Comparison of ENCODE assay signal across 9 cellular contexts in the genomic region with DNA sequence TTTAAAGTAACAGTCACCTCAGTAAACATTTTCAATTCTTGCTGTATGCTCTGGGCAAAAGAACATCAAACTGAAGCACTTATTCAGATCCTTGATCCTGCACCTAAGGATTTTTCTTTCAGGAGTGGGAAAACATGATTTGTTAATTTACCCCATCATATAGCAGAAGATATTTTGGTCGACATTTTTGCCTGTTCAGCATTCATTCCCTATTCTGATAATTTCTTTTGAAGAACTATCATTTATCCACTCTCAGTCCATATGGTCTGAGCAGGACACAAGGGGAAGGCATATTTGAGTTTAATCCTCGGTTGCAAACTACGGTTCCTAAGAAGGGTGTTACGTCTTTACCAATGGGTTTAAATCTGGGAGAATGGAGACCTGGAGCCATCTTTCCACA. TPM values are rescaled to one million over a fixed set of nuclear protein-coding genes. Genes with fewer than 3 reads are reported as not detected.
DNase-seq lines count a peak whose midpoint lies in the region; ATAC-seq and TF ChIP-seq lines count a peak whose summit lies in the region.
"Had no signal": no experiment of that assay in that cellular context is flagged by ENCODE, and none has a peak within 500 bp of the region (broad histone marks: within the 10 kb centered on the region; RNA-seq: fewer than 3 reads in every experiment).

No MANE protein-coding gene starts in this region.

- no peak for TF ChIP-seq CTCF in glutamatergic neuron (IDR thresholded peaks at IDR 0.05; ENCODE audit: partially characterized antibody, unreplicated experiment)

- POLR2A ChIA-PET in activated CD4-positive, alpha-beta memory T cell treated with anti-CD3 and anti-CD28 coated beads for 36 hours (lab: Charles Lee): no interaction called here

- CTCF ChIA-PET in activated CD4-positive, alpha-beta memory T cell treated with anti-CD3 and anti-CD28 coated beads for 36 hours (lab: Charles Lee): no interaction called here

- DNase-seq in T-helper 2 cell treated with Interferon-gamma antibody and Interleukin-4, amounts not matched to agents 5 μg/mL and 100 μg/mL, for 36 hours (ENCODE audit: low spot score): no peak
- no peak for DNase-seq in T-helper 2 cell
- no peak for DNase-seq in activated CD4-positive, alpha-beta memory T cell treated with anti-CD3 and anti-CD28 coated beads for 36 hours
- DNase-seq in glutamatergic neuron: no peak
- no peak for DNase-seq in stimulated activated naive B cell treated with anti-CD40 and anti-IgM and Interleukin-4, amounts not matched to agents 10 μg/mL and 1 μg/mL and 100 μg/mL, for 72 hours
- DNase-seq in stimulated activated CD4-positive, alpha-beta T cell treated with anti-CD3 and anti-CD28 coated beads, Interleukin-2, amount 100 ng/mL, for 48 hours: no peak
- DNase-seq in NCI-H345 (lab: John Stamatoyannopoulos, UW): no peak
- no peak for DNase-seq in Ammon's horn (ENCODE audit: low spot score)
- DNase-seq: NCI-H774 had no signal

- H3K36me3 Mint-ChIP-seq in T-helper 2 cell treated with Interferon-gamma antibody and Interleukin-4, amounts not matched to agents 5 μg/mL and 100 μg/mL, for 36 hours (ENCODE audit: low read depth): no peaks in the 10 kb centered on the region
- H3K36me3 Mint-ChIP-seq in activated CD4-positive, alpha-beta memory T cell treated with anti-CD3 and anti-CD28 coated beads for 36 hours: no peaks in the 10 kb centered on the region
- no peaks in the 10 kb centered on the region for H3K36me3 Mint-ChIP-seq in glutamatergic neuron (ENCODE audit: unreplicated experiment)
- H3K36me3 Mint-ChIP-seq in stimulated activated naive B cell treated with anti-CD40 and anti-IgM and Interleukin-4, amounts not matched to agents 10 μg/mL and 1 μg/mL and 100 μg/mL, for 72 hours: no peaks in the 10 kb centered on the region

- peak overlapping the region; percentile 88 for H3K4me3 Mint-ChIP-seq in T-helper 2 cell treated with Interferon-gamma antibody and Interleukin-4, amounts not matched to agents 5 μg/mL and 100 μg/mL, for 36 hours
- H3K4me3 Mint-ChIP-seq in activated CD4-positive, alpha-beta memory T cell treated with anti-CD3 and anti-CD28 coated beads for 36 hours: peak overlapping the region; percentile 88
- peak overlapping the region; percentile 98 for H3K4me3 Mint-ChIP-seq in glutamatergic neuron (ENCODE audit: unreplicated experiment)
- H3K4me3 Mint-ChIP-seq in stimulated activated naive B cell treated with anti-CD40 and anti-IgM and Interleukin-4, amounts not matched to agents 10 μg/mL and 1 μg/mL and 100 μg/mL, for 72 hours: peak overlapping the region; percentile 90 to 95

- H3K9me3 Mint-ChIP-seq in T-helper 2 cell treated with Interferon-gamma antibody and Interleukin-4, amounts not matched to agents 5 μg/mL and 100 μg/mL, for 36 hours: no peaks in the 10 kb centered on the region
- H3K9me3 Mint-ChIP-seq in activated CD4-positive, alpha-beta memory T cell treated with anti-CD3 and anti-CD28 coated beads for 36 hours: no peaks in the 10 kb centered on the region
- H3K9me3 Mint-ChIP-seq in glutamatergic neuron (ENCODE audit: unreplicated experiment): peaks cover 11% of the 10 kb centered on the region
- no peaks in the 10 kb centered on the region for H3K9me3 Mint-ChIP-seq in stimulated activated naive B cell treated with anti-CD40 and anti-IgM and Interleukin-4, amounts not matched to agents 10 μg/mL and 1 μg/mL and 100 μg/mL, for 72 hours

- no peak for ATAC-seq in stimulated activated naive B cell treated with anti-CD40 and anti-IgM and Interleukin-4, amounts not matched to agents 10 μg/mL and 1 μg/mL and 100 μg/mL, for 72 hours (replicated peaks)

- H3K27me3 Mint-ChIP-seq in T-helper 2 cell treated with Interferon-gamma antibody and Interleukin-4, amounts not matched to agents 5 μg/mL and 100 μg/mL, for 36 hours (ENCODE audit: low read depth): peaks cover 40% of the 10 kb centered on the region
- peaks cover 5% of the 10 kb centered on the region for H3K27me3 Mint-ChIP-seq in activated CD4-positive, alpha-beta memory T cell treated with anti-CD3 and anti-CD28 coated beads for 36 hours
- H3K27me3 Mint-ChIP-seq in glutamatergic neuron (ENCODE audit: unreplicated experiment): peaks cover 7% of the 10 kb centered on the region
- peaks cover 4 to 12% of the 10 kb centered on the region in 2 donors for H3K27me3 Mint-ChIP-seq in stimulated activated naive B cell treated with anti-CD40 and anti-IgM and Interleukin-4, amounts not matched to agents 10 μg/mL and 1 μg/mL and 100 μg/mL, for 72 hours

- no peak overlapping the region for H3K27ac Mint-ChIP-seq in T-helper 2 cell treated with Interferon-gamma antibody and Interleukin-4, amounts not matched to agents 5 μg/mL and 100 μg/mL, for 36 hours
- H3K27ac Mint-ChIP-seq in activated CD4-positive, alpha-beta memory T cell treated with anti-CD3 and anti-CD28 coated beads for 36 hours: no peak overlapping the region
- H3K27ac Mint-ChIP-seq in glutamatergic neuron (ENCODE audit: unreplicated experiment): peak overlapping the region; percentile 72
- H3K27ac Mint-ChIP-seq in stimulated activated naive B cell treated with anti-CD40 and anti-IgM and Interleukin-4, amounts not matched to agents 10 μg/mL and 1 μg/mL and 100 μg/mL, for 72 hours: no peak overlapping the region

- H3K4me1 Mint-ChIP-seq in T-helper 2 cell treated with Interferon-gamma antibody and Interleukin-4, amounts not matched to agents 5 μg/mL and 100 μg/mL, for 36 hours (ENCODE audit: low read depth): peaks cover 17% of the 10 kb centered on the region
- H3K4me1 Mint-ChIP-seq in activated CD4-positive, alpha-beta memory T cell treated with anti-CD3 and anti-CD28 coated beads for 36 hours (ENCODE audit: low read depth): peaks cover 47% of the 10 kb centered on the region
- peaks cover 9% of the 10 kb centered on the region for H3K4me1 Mint-ChIP-seq in glutamatergic neuron (ENCODE audit: low read depth, unreplicated experiment)
- peaks cover 16 to 22% of the 10 kb centered on the region in 2 donors for H3K4me1 Mint-ChIP-seq in stimulated activated naive B cell treated with anti-CD40 and anti-IgM and Interleukin-4, amounts not matched to agents 10 μg/mL and 1 μg/mL and 100 μg/mL, for 72 hours

- intact Hi-C loops in activated CD4-positive, alpha-beta memory T cell treated with anti-CD3 and anti-CD28 coated beads for 36 hours (cut with micrococcal nuclease): loop anchor here (1.0 to 5.0 kb wide), 4 partner anchors 113 to 606 kb away; partner anchors contain the start of genes SRD5A3 and TMEM165

RNA-seq across cellular contexts. Expression of gene CLOCK, which starts 1.2 kb away (rescaled TPM):
- total RNA-seq in activated CD4-positive, alpha-beta memory T cell treated with anti-CD3 and anti-CD28 coated beads for 36 hours: 10 to 100 TPM; 10.9 to 12.0 TPM
- 7.6 TPM for total RNA-seq in glutamatergic neuron (ENCODE audit: unreplicated experiment)

RNA-seq across cellular contexts. Expression of gene PDCL2, which starts 44.1 kb away (rescaled TPM):
- total RNA-seq in activated CD4-positive, alpha-beta memory T cell treated with anti-CD3 and anti-CD28 coated beads for 36 hours: not detected
- total RNA-seq in glutamatergic neuron (ENCODE audit: unreplicated experiment): not detected
